ENCODE assay signal across 8 cellular contexts in the genomic region with DNA sequence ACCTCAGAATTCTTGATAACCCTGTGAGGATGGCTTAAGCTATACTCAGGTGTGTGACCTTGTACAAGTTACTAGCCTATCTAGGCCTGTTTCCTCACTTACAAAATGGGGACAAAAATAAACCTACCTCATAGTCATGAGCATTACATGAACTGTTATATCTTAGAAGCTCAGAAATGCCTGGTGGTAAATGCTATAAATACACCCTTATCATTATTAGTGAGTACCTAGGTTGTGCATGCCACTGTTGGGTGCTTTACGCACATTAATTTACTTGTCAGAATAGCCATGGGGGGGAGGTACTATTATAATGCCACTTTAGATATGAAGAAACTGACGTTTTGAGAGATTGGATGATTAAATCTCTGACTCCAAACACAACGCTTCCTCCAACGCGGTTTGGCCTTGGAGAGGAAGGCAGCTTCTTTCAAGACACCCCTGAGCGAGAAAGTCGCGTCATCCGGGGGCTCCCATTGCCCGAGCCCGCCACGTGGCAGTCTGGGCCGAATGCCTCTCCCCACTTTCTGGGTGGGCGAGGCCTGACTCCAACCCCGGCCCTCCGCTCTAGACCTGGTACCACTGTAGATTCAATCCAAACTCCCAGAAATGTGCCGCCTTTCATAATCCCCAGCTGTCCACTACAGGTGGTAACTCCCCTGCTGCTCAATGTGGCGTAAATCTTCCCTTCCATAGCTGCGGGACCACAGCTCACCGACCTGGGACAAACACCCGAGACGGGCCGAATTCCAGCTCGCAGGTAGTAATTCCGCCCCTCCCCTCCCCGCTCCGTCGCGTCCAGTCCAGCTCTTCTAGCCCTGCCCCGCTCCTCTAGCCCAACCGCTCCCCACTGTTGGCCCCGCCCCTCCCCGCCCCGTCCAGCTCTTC. TPM values are rescaled to one million over a fixed set of nuclear protein-coding genes. Genes with fewer than 3 reads are reported as not detected.
DNase-seq lines count a peak whose midpoint lies in the region; ATAC-seq and TF ChIP-seq lines count a peak whose summit lies in the region.

No MANE protein-coding gene starts in this region.

- H3K27ac ChIP-seq in esophagus squamous epithelium (peak overlapping the region; percentile 79 to 88 (median 86)), subcutaneous abdominal adipose tissue (ENCODE audit: low read depth, low read length) (no peak overlapping the region)

- H3K27me3 ChIP-seq in esophagus squamous epithelium (no peaks in the 10 kb centered on the region), subcutaneous abdominal adipose tissue (ENCODE audit: control insufficient read depth in 5 of 5, insufficient read depth in 4 of 5, low read length in 5 of 5) (no peaks in the 10 kb centered on the region)

- peaks cover 5% of the 10 kb centered on the region for H3K9me3 Mint-ChIP-seq in nephron

- H3K36me3 Mint-ChIP-seq in nephron (ENCODE audit: low read depth): peaks cover 5% of the 10 kb centered on the region

- TF ChIP-seq CTCF in esophagus squamous epithelium (IDR thresholded peaks at IDR 0.05) (no peak), nephron (IDR thresholded peaks at IDR 0.05; ENCODE audit: unreplicated experiment in 3 of 3) (no peak)

- H3K4me1 ChIP-seq in esophagus squamous epithelium (peaks cover 4 to 35% (median 7%) of the 10 kb centered on the region in 3 donors), subcutaneous abdominal adipose tissue (ENCODE audit: control insufficient read depth in 5 of 5, insufficient read depth in 5 of 5, low read length in 5 of 5) (peaks cover 0 to 16% (median 15%) of the 10 kb centered on the region in 5 donors)

- peak overlapping the region; percentile 49 to 84 (median 66) for H3K4me3 ChIP-seq in esophagus squamous epithelium
- H3K4me3 ChIP-seq in subcutaneous abdominal adipose tissue (ENCODE audit: low read depth in 1 of 5, low read length in 5 of 5): peak overlapping the region; percentile 74 to 92 (median 91)

- H3K9ac ChIP-seq in subcutaneous abdominal adipose tissue (ENCODE audit: low read length in 5 of 5): peak overlapping the region in 4 of 5 donors; percentile 16 to 85 (median 70)

- peak overlapping the region; percentile 88 to 94 (median 91) for H3K27ac Mint-ChIP-seq in nephron

- H3K4me1 Mint-ChIP-seq in nephron: peaks cover 15% of the 10 kb centered on the region

- no peaks in the 10 kb centered on the region for H3K27me3 Mint-ChIP-seq in nephron (ENCODE audit: low read depth)

- ATAC-seq in HG02763 (IDR thresholded peaks at IDR 0.05; ENCODE audit: unreplicated experiment): peak; percentile 46

- H3K9me3 ChIP-seq in esophagus squamous epithelium: no peaks in the 10 kb centered on the region
- no peaks in the 10 kb centered on the region for H3K9me3 ChIP-seq in subcutaneous abdominal adipose tissue (ENCODE audit: control insufficient read depth in 5 of 5, low read length in 5 of 5)

- intact Hi-C loops in esophagus squamous epithelium (cut with DNase I): no loop called here

- peak overlapping the region; percentile 91 to 94 (median 94) for H3K4me3 Mint-ChIP-seq in nephron

- 2% methylated on average over 26 to 30 of the region's 34 CpGs for WGBS in esophagus squamous epithelium, 2 donors

- TF ChIP-seq POLR2A in esophagus squamous epithelium (IDR thresholded peaks at IDR 0.05): peak in 1 of 4 donors; percentile 44

- H3K36me3 ChIP-seq in esophagus squamous epithelium (no peaks in the 10 kb centered on the region), subcutaneous abdominal adipose tissue (ENCODE audit: control insufficient read depth in 5 of 5, insufficient read depth in 5 of 5, low read length in 5 of 5) (no peaks in the 10 kb centered on the region)

- DNase-seq in activated T-cell treated with anti-CD3 and anti-CD28 coated beads for 1 hour (ENCODE audit: low read depth) (peak; percentile 10), NCI-H2196 (lab: John Stamatoyannopoulos, UW; ENCODE audit: unreplicated experiment) (peak; percentile 47), esophagus squamous epithelium (lab: John Stamatoyannopoulos, UW) (no peak)
- no peak for DNase-seq in activated T-cell treated with anti-CD3 and anti-CD28 coated beads, Interleukin-2, amount 50 U/mL, for 1 hour
- DNase-seq in activated CD8-positive, alpha-beta memory T cell treated with anti-CD3 and anti-CD28 coated beads, Interleukin-2, amount 50 U/mL, for 24 hours (ENCODE audit: extremely low read depth): peak; percentile 27

RNA-seq across cellular contexts. Expression of gene RAD54L, which starts 0.8 kb away (rescaled TPM):
- 1 to 10 TPM; 1.9 to 7.8 (median 6.8) TPM for total RNA-seq in esophagus squamous epithelium

RNA-seq across cellular contexts. Expression of gene LURAP1, which starts 43.7 kb away (rescaled TPM):
- 1 to 10 TPM; 1.7 to 4.6 (median 3.1) TPM for total RNA-seq in esophagus squamous epithelium

RNA-seq across cellular contexts. Expression of gene POMGNT1, which starts 48.6 kb away (rescaled TPM):
- total RNA-seq in esophagus squamous epithelium: 10 to 100 TPM; 23.9 to 36.7 (median 28.1) TPM

RNA-seq across cellular contexts. Expression of gene LRRC41, which starts 56.6 kb away (rescaled TPM):
- total RNA-seq in esophagus squamous epithelium: 10 to 100 TPM; 44.1 to 66.4 (median 57.6) TPM

RNA-seq across cellular contexts. Expression of gene UQCRH, which starts 56.7 kb away (rescaled TPM):
- 100 to 1,000 TPM; 329 to 618 (median 564) TPM for total RNA-seq in esophagus squamous epithelium

Comparison
In these comparisons a context has a peak if more than half of its experiments do, and no peak if none do; other contexts are left out.
1. DNase-seq: peak in activated T-cell treated with anti-CD3 and anti-CD28 coated beads for 1 hour (single experiment), NCI-H2196 (single experiment) and activated CD8-positive, alpha-beta memory T cell treated with anti-CD3 and anti-CD28 coated beads, Interleukin-2, amount 50 U/mL, for 24 hours (single experiment); none in activated T-cell treated with anti-CD3 and anti-CD28 coated beads, Interleukin-2, amount 50 U/mL, for 1 hour (single experiment) and esophagus squamous epithelium (single experiment).